ENCODE assay signal across 32 cellular contexts in genomic region chr5:166365164-166365563, GRCh38.
"Had no signal": no experiment of that assay in that cellular context is flagged by ENCODE, and none has a peak within 500 bp of the region (broad histone marks: within the 10 kb centered on the region; RNA-seq: fewer than 3 reads in every experiment).

No MANE protein-coding gene starts in this region.

- ATAC-seq: activated T-cell treated with anti-CD3 and anti-CD28 coated beads, Interleukin-2, amount 50 U/mL, for 72 hours; esophagus mucosa; heart right ventricle; T-helper 17 cell; WTC11 had no signal

- H3K36me3 ChIP-seq: brain microvascular endothelial cell, heart right ventricle had no signal

- H3K27ac ChIP-seq: brain microvascular endothelial cell, coronary artery, dorsolateral prefrontal cortex, heart right ventricle, hepatocyte had no signal

- H3K4me2 ChIP-seq: hepatocyte had no signal

- H3K4me3 ChIP-seq: coronary artery, dorsolateral prefrontal cortex, heart right ventricle, hepatocyte had no signal

- H2AFZ ChIP-seq: hepatocyte had no signal

- H3K4me1 ChIP-seq: heart right ventricle had no signal

- FAIRE-seq: astrocyte, bronchial epithelial cell had no signal

- H3K27me3 Mint-ChIP-seq: activated CD4-positive, alpha-beta memory T cell treated with anti-CD3 and anti-CD28 coated beads, Interleukin-2, amount 10 ng/mL, durations not matched to agents 7 days and 5 days; activated CD4-positive, alpha-beta T cell treated with anti-CD3 and anti-CD28 coated beads, Interleukin-2, amount 10 ng/mL, durations not matched to agents 7 days and 5 days; activated naive CD8-positive, alpha-beta T cell; activated T-cell treated with anti-CD3 and anti-CD28 coated beads, Interleukin-2, amount 50 U/mL, for 24 hours; central memory CD8-positive, alpha-beta T cell; dendritic cell treated with granulocyte-macrophage colony-stimulating factor and Interleukin-4, amounts not matched to agents 40 ng/mL and 50 ng/mL, for 4 days; T-helper 17 cell had no signal

- H3K27me3 ChIP-seq: brain microvascular endothelial cell, dorsolateral prefrontal cortex, heart right ventricle, hepatocyte had no signal

- DNase-seq: activated CD4-positive, alpha-beta memory T cell treated with anti-CD3 and anti-CD28 coated beads, Interleukin-2, amount 10 ng/mL, durations not matched to agents 7 days and 5 days; activated CD4-positive, alpha-beta T cell treated with anti-CD3 and anti-CD28 coated beads for 1 hour; activated CD4-positive, alpha-beta T cell treated with anti-CD3 and anti-CD28 coated beads for 4 hours; activated CD4-positive, alpha-beta T cell treated with anti-CD3 and anti-CD28 coated beads, Interleukin-2, amount 10 ng/mL, durations not matched to agents 7 days and 5 days; activated CD4-positive, alpha-beta T cell treated with anti-CD3 and anti-CD28 coated beads, Interleukin-2, amount 50 U/mL, for 4 hours; activated CD8-positive, alpha-beta memory T cell treated with anti-CD3 and anti-CD28 coated beads, Interleukin-2, amount 50 U/mL, for 48 hours; activated gamma-delta T cell treated with Interleukin-2 at 50 U/mL for 16 hours; activated naive CD4-positive, alpha-beta T cell treated with anti-CD3 and anti-CD28 coated beads, Interleukin-2, amount 50 U/mL, for 16 hours; activated naive CD4-positive, alpha-beta T cell treated with Interleukin-2 at 50 U/mL for 16 hours; activated T-cell treated with anti-CD3 and anti-CD28 coated beads for 4 hours; activated T-cell treated with anti-CD3 and anti-CD28 coated beads, Interleukin-2, amount 50 U/mL, for 24 hours; activated T-cell treated with anti-CD3 and anti-CD28 coated beads, Interleukin-2, amount 50 U/mL, for 72 hours; amniotic stem cell; anterior cingulate cortex; brain microvascular endothelial cell; dorsolateral prefrontal cortex; effector memory CD4-positive, alpha-beta T cell; endodermal cell; foreskin fibroblast; heart right ventricle; T-helper 17 cell; T1000 had no signal

- H3K4me1 Mint-ChIP-seq: activated CD4-positive, alpha-beta memory T cell treated with anti-CD3 and anti-CD28 coated beads, Interleukin-2, amount 10 ng/mL, durations not matched to agents 7 days and 5 days; activated CD4-positive, alpha-beta T cell treated with anti-CD3 and anti-CD28 coated beads, Interleukin-2, amount 10 ng/mL, durations not matched to agents 7 days and 5 days; central memory CD8-positive, alpha-beta T cell; T-helper 17 cell had no signal

- H3K4me3 Mint-ChIP-seq: activated CD4-positive, alpha-beta memory T cell treated with anti-CD3 and anti-CD28 coated beads, Interleukin-2, amount 10 ng/mL, durations not matched to agents 7 days and 5 days; activated CD4-positive, alpha-beta T cell treated with anti-CD3 and anti-CD28 coated beads, Interleukin-2, amount 10 ng/mL, durations not matched to agents 7 days and 5 days; activated naive CD8-positive, alpha-beta T cell; activated T-cell treated with anti-CD3 and anti-CD28 coated beads, Interleukin-2, amount 50 U/mL, for 24 hours; activated T-cell treated with anti-CD3 and anti-CD28 coated beads, Interleukin-2, amount 50 U/mL, for 72 hours; central memory CD8-positive, alpha-beta T cell; dendritic cell treated with granulocyte-macrophage colony-stimulating factor and Interleukin-4, amounts not matched to agents 40 ng/mL and 50 ng/mL, for 4 days; endodermal cell; T-helper 17 cell; T-helper 2 cell treated with Interferon-gamma antibody and Interleukin-4, amounts not matched to agents 5 μg/mL and 100 μg/mL, for 36 hours; WTC11 had no signal

- H3K27ac Mint-ChIP-seq: activated CD4-positive, alpha-beta memory T cell treated with anti-CD3 and anti-CD28 coated beads, Interleukin-2, amount 10 ng/mL, durations not matched to agents 7 days and 5 days; activated CD4-positive, alpha-beta T cell treated with anti-CD3 and anti-CD28 coated beads, Interleukin-2, amount 10 ng/mL, durations not matched to agents 7 days and 5 days; activated naive CD8-positive, alpha-beta T cell; activated T-cell treated with anti-CD3 and anti-CD28 coated beads, Interleukin-2, amount 50 U/mL, for 24 hours; activated T-cell treated with anti-CD3 and anti-CD28 coated beads, Interleukin-2, amount 50 U/mL, for 72 hours; dendritic cell treated with granulocyte-macrophage colony-stimulating factor and Interleukin-4, amounts not matched to agents 40 ng/mL and 50 ng/mL, for 4 days; endodermal cell; T-helper 17 cell; T-helper 2 cell treated with Interferon-gamma antibody and Interleukin-4, amounts not matched to agents 5 μg/mL and 100 μg/mL, for 36 hours; WTC11 had no signal

- H3K79me2 ChIP-seq: hepatocyte had no signal

- H3K36me3 Mint-ChIP-seq: activated naive CD8-positive, alpha-beta T cell had no signal
